ENCODE assay signal across 9 cellular contexts in genomic region chrX:427812-428725, GRCh38. TPM values are rescaled to one million over a fixed set of nuclear protein-coding genes. Genes with fewer than 3 reads are reported as not detected.
DNase-seq lines count a peak whose midpoint lies in the region; ATAC-seq, FAIRE-seq and TF ChIP-seq lines count a peak whose summit lies in the region.
"Had no signal": no experiment of that assay in that cellular context is flagged by ENCODE, and none has a peak within 500 bp of the region (broad histone marks: within the 10 kb centered on the region; RNA-seq: fewer than 3 reads in every experiment).

No MANE protein-coding gene starts in this region.

- H3K4me1 ChIP-seq in right cardiac atrium (ENCODE audit: control insufficient read depth, insufficient read depth, low read length) (no peaks in the 10 kb centered on the region), kidney (ENCODE audit: control insufficient read depth in 1 of 2, insufficient read depth in 1 of 2, low read depth in 1 of 2, low read length in 2 of 2) (no peaks in the 10 kb centered on the region)

- 16% methylated on average over 56 of the region's 56 CpGs for WGBS in right cardiac atrium

- DNase-seq in right cardiac atrium (no peak), left ventricle myocardium superior (no peak), kidney (peak; percentile 45), endothelial cell (ENCODE audit: low spot score) (no peak), OCI-M2 (lab: John Stamatoyannopoulos, UW; ENCODE audit: unreplicated experiment) (no peak), HK-2 (ENCODE audit: unreplicated experiment) (no peak)
- no peak for DNase-seq in activated CD8-positive, alpha-beta T cell treated with anti-CD3 and anti-CD28 coated beads, Interleukin-2, amount 10 ng/mL, durations not matched to agents 7 days and 5 days

- H3K27me3 Mint-ChIP-seq in activated CD8-positive, alpha-beta T cell treated with anti-CD3 and anti-CD28 coated beads, Interleukin-2, amount 10 ng/mL, durations not matched to agents 7 days and 5 days (ENCODE audit: low read depth) = peaks cover 8% of the 10 kb centered on the region
- peaks cover 23% of the 10 kb centered on the region for H3K27me3 Mint-ChIP-seq in endothelial cell (ENCODE audit: unreplicated experiment)

- H3K4me3 ChIP-seq in right cardiac atrium (ENCODE audit: low read length) (peak overlapping the region; percentile 17), kidney (ENCODE audit: low read length in 2 of 2) (no peak overlapping the region)

- peaks cover 3% of the 10 kb centered on the region for H3K4me1 Mint-ChIP-seq in activated CD8-positive, alpha-beta T cell treated with anti-CD3 and anti-CD28 coated beads, Interleukin-2, amount 10 ng/mL, durations not matched to agents 7 days and 5 days (ENCODE audit: low read depth)
- H3K4me1 Mint-ChIP-seq in endothelial cell (ENCODE audit: unreplicated experiment) = no peaks in the 10 kb centered on the region

- H3K9me3 ChIP-seq in right cardiac atrium (ENCODE audit: control insufficient read depth, low read length) (no peaks in the 10 kb centered on the region), kidney (ENCODE audit: control insufficient read depth in 1 of 2, low read length in 2 of 2) (no peaks in the 10 kb centered on the region)

- no peaks in the 10 kb centered on the region for H3K27me3 ChIP-seq in right cardiac atrium (ENCODE audit: control insufficient read depth, insufficient read depth)

- H3K4me3 Mint-ChIP-seq in activated CD8-positive, alpha-beta T cell treated with anti-CD3 and anti-CD28 coated beads, Interleukin-2, amount 10 ng/mL, durations not matched to agents 7 days and 5 days = peak overlapping the region; percentile 26
- H3K4me3 Mint-ChIP-seq in endothelial cell (ENCODE audit: unreplicated experiment) = no peak overlapping the region

- no peak for TF ChIP-seq CTCF in kidney (IDR thresholded peaks at IDR 0.05; ENCODE audit: borderline replicate concordance, extremely low read depth, insufficient read depth)
- TF ChIP-seq CTCF in endothelial cell (IDR thresholded peaks at IDR 0.05; ENCODE audit: unreplicated experiment) = no peak

- FAIRE-seq in kidney (lab: Jason Lieb, UNC) = no peak

- intact Hi-C loops in right cardiac atrium (cut with DNase I) = no loop called here
- intact Hi-C loops in left ventricle myocardium superior (cut with micrococcal nuclease) = no loop called here
- intact Hi-C loops in kidney (cut with DNase I) = no loop called here

- no peaks in the 10 kb centered on the region for H3K36me3 Mint-ChIP-seq in activated CD8-positive, alpha-beta T cell treated with anti-CD3 and anti-CD28 coated beads, Interleukin-2, amount 10 ng/mL, durations not matched to agents 7 days and 5 days (ENCODE audit: low read depth)
- H3K36me3 Mint-ChIP-seq in endothelial cell (ENCODE audit: low read depth, unreplicated experiment) = peaks cover 23% of the 10 kb centered on the region
- H3K36me3 Mint-ChIP-seq: IgD-negative memory B cell had no signal

- ATAC-seq in right cardiac atrium = no peak
- no peak for ATAC-seq in left ventricle myocardium superior
- ATAC-seq in activated CD8-positive, alpha-beta T cell treated with anti-CD3 and anti-CD28 coated beads, Interleukin-2, amount 10 ng/mL, durations not matched to agents 7 days and 5 days = no peak
- ATAC-seq in HG02623 (IDR thresholded peaks at IDR 0.05; ENCODE audit: unreplicated experiment) = no peak

- H3K27ac ChIP-seq in right cardiac atrium (ENCODE audit: low read length) (no peak overlapping the region), kidney (ENCODE audit: low read depth in 2 of 2, low read length in 2 of 2) (no peak overlapping the region)

- POLR2A ChIA-PET in activated CD8-positive, alpha-beta T cell treated with anti-CD3 and anti-CD28 coated beads, Interleukin-2, amount 10 ng/mL, durations not matched to agents 7 days and 5 days (lab: Charles Lee) = no interaction called here

- CTCF ChIA-PET in activated CD8-positive, alpha-beta T cell treated with anti-CD3 and anti-CD28 coated beads, Interleukin-2, amount 10 ng/mL, durations not matched to agents 7 days and 5 days (lab: Charles Lee) = no interaction called here

- H3K9ac ChIP-seq in kidney (ENCODE audit: low read length in 2 of 2) = no peak overlapping the region

- H3K9me3 Mint-ChIP-seq in activated CD8-positive, alpha-beta T cell treated with anti-CD3 and anti-CD28 coated beads, Interleukin-2, amount 10 ng/mL, durations not matched to agents 7 days and 5 days (ENCODE audit: insufficient read depth) = no peaks in the 10 kb centered on the region
- H3K9me3 Mint-ChIP-seq in endothelial cell (ENCODE audit: unreplicated experiment) = peaks cover 18% of the 10 kb centered on the region

- no peaks in the 10 kb centered on the region for H3K36me3 ChIP-seq in kidney (ENCODE audit: control insufficient read depth in 1 of 2, insufficient read depth in 2 of 2, low read length in 2 of 2)

- no peak overlapping the region for H3K27ac Mint-ChIP-seq in activated CD8-positive, alpha-beta T cell treated with anti-CD3 and anti-CD28 coated beads, Interleukin-2, amount 10 ng/mL, durations not matched to agents 7 days and 5 days
- H3K27ac Mint-ChIP-seq in endothelial cell (ENCODE audit: unreplicated experiment) = no peak overlapping the region

RNA-seq across cellular contexts. Expression of gene PPP2R3B, which starts 41.4 kb away (rescaled TPM):
- 100 to 1,000 TPM; 101 to 163 (median 147) TPM for total RNA-seq in right cardiac atrium
- 114 TPM for polyA plus RNA-seq in right cardiac atrium
- total RNA-seq in left ventricle myocardium superior = 194 TPM
- 10 to 100 TPM; 41.8 to 44.6 TPM for total RNA-seq in activated CD8-positive, alpha-beta T cell treated with anti-CD3 and anti-CD28 coated beads, Interleukin-2, amount 10 ng/mL, durations not matched to agents 7 days and 5 days
- total RNA-seq in kidney = 14.4 TPM
- 14.1 TPM for polyA plus RNA-seq in kidney (ENCODE audit: insufficient read depth, low read depth, low replicate concordance)
- 44.0 TPM for total RNA-seq in endothelial cell (ENCODE audit: unreplicated experiment)
